Comparison of ENCODE assay signal across 26 cellular contexts in genomic region chr18:39959839-39960238, GRCh38.
DNase-seq lines count a peak whose midpoint lies in the region; ATAC-seq and TF ChIP-seq lines count a peak whose summit lies in the region.
"Had no signal": no experiment of that assay in that cellular context is flagged by ENCODE, and none has a peak within 500 bp of the region (broad histone marks: within the 10 kb centered on the region; RNA-seq: fewer than 3 reads in every experiment).

No MANE protein-coding gene starts in this region.

- no peaks in the 10 kb centered on the region for H3K27me3 Mint-ChIP-seq in natural killer cell (ENCODE audit: low read depth in 2 of 2)
- H3K27me3 Mint-ChIP-seq: activated naive CD8-positive, alpha-beta T cell treated with anti-CD3 and anti-CD28 coated beads for 36 hours had no signal

- no peaks in the 10 kb centered on the region for H3K27me3 ChIP-seq in RWPE2 (ENCODE audit: insufficient read depth, poor library complexity, severe bottlenecking)
- H3K27me3 ChIP-seq: BE2C, right atrium auricular region, upper lobe of left lung had no signal

- DNase-seq in A172 (ENCODE audit: low spot score) (peak; percentile 19), M059J (ENCODE audit: low read depth) (peak; percentile 61), RWPE2 (ENCODE audit: low spot score) (no peak), fibroblast of mammary gland (ENCODE audit: low read depth) (peak; percentile 53), globus pallidus (ENCODE audit: low spot score) (no peak), natural killer cell (no peak), AML-193 (lab: John Stamatoyannopoulos, UW) (no peak)
- DNase-seq: activated CD4-positive, alpha-beta T cell treated with anti-CD3 and anti-CD28 coated beads for 1 hour; activated CD8-positive, alpha-beta T cell treated with anti-CD3 and anti-CD28 coated beads, Interleukin-2, amount 10 ng/mL, durations not matched to agents 7 days and 5 days; activated effector memory CD4-positive, alpha-beta T cell treated with anti-CD3 and anti-CD28 coated beads, Interleukin-2, amount 50 U/mL, for 16 hours; activated naive CD8-positive, alpha-beta T cell treated with anti-CD3 and anti-CD28 coated beads for 36 hours; activated T-cell treated with anti-CD3 and anti-CD28 coated beads for 4 hours; BE2C; DMS53; glutamatergic neuron; kidney; mucosa of descending colon; NCI-H2171; NCI-H524 treated with DMSO at 0.1 percent for 48 hours; stimulated activated CD4-positive, alpha-beta T cell treated with anti-CD3 and anti-CD28 coated beads, Interleukin-2, amount 100 ng/mL, for 48 hours; upper lobe of left lung had no signal

- no peak overlapping the region for H3K27ac Mint-ChIP-seq in natural killer cell
- H3K27ac Mint-ChIP-seq: activated CD8-positive, alpha-beta T cell treated with anti-CD3 and anti-CD28 coated beads, Interleukin-2, amount 10 ng/mL, durations not matched to agents 7 days and 5 days; activated naive CD8-positive, alpha-beta T cell treated with anti-CD3 and anti-CD28 coated beads for 36 hours; T-helper 1 cell treated with Interleukin-12 subunit alpha and Interleukin-12 subunit beta and Interleukin-4 antibody, amounts not matched to agents 30 μg/mL and 1 μg/mL, for 36 hours had no signal

- peak overlapping the region; percentile 88 for H3K27ac ChIP-seq in RWPE2 (ENCODE audit: poor library complexity, severe bottlenecking)
- H3K27ac ChIP-seq: right atrium auricular region, upper lobe of left lung had no signal

- no peak for TF ChIP-seq CTCF in RWPE2 (IDR thresholded peaks at IDR 0.05; ENCODE audit: poor library complexity, severe bottlenecking)
- TF ChIP-seq CTCF in fibroblast of mammary gland (conservative IDR thresholded peaks at IDR 0.05; ENCODE audit: control insufficient read depth, insufficient read depth, low read depth, low read length): no peak
- no peak for TF ChIP-seq CTCF in natural killer cell (IDR thresholded peaks at IDR 0.05)

- no peak overlapping the region for H3K4me3 Mint-ChIP-seq in natural killer cell
- H3K4me3 Mint-ChIP-seq: activated CD8-positive, alpha-beta T cell treated with anti-CD3 and anti-CD28 coated beads, Interleukin-2, amount 10 ng/mL, durations not matched to agents 7 days and 5 days; activated naive CD8-positive, alpha-beta T cell treated with anti-CD3 and anti-CD28 coated beads for 36 hours; nephron; T-helper 1 cell treated with Interleukin-12 subunit alpha and Interleukin-12 subunit beta and Interleukin-4 antibody, amounts not matched to agents 30 μg/mL and 1 μg/mL, for 36 hours had no signal

- peaks cover 10 to 13% of the 10 kb centered on the region in 2 donors for H3K9me3 Mint-ChIP-seq in natural killer cell
- H3K9me3 Mint-ChIP-seq: nephron had no signal

- ATAC-seq in RWPE2 (ENCODE audit: low read depth) (peak; percentile 93), natural killer cell (no peak), GM18498 (IDR thresholded peaks at IDR 0.05; ENCODE audit: unreplicated experiment) (no peak)
- ATAC-seq: activated CD8-positive, alpha-beta T cell treated with anti-CD3 and anti-CD28 coated beads, Interleukin-2, amount 10 ng/mL, durations not matched to agents 7 days and 5 days; mucosa of descending colon had no signal

- intact Hi-C loops in natural killer cell (cut with micrococcal nuclease): no loop called here

- no peaks in the 10 kb centered on the region for H3K4me1 Mint-ChIP-seq in natural killer cell
- H3K4me1 Mint-ChIP-seq: activated naive CD8-positive, alpha-beta T cell treated with anti-CD3 and anti-CD28 coated beads for 36 hours; nephron had no signal

- H3K4me3 ChIP-seq in RWPE2 (ENCODE audit: severe bottlenecking) (no peak overlapping the region), fibroblast of mammary gland (ENCODE audit: control insufficient read depth, low read depth, low read length) (no peak overlapping the region)
- H3K4me3 ChIP-seq: lung, mucosa of descending colon, right atrium auricular region, upper lobe of left lung had no signal

- peaks cover 37% of the 10 kb centered on the region for H3K4me1 ChIP-seq in RWPE2 (ENCODE audit: insufficient read depth, poor library complexity, severe bottlenecking)
- H3K4me1 ChIP-seq: BE2C, right atrium auricular region, upper lobe of left lung had no signal

- no peaks in the 10 kb centered on the region for H3K9me3 ChIP-seq in RWPE2 (ENCODE audit: severe bottlenecking)
- H3K9me3 ChIP-seq: BE2C, mucosa of descending colon, right atrium auricular region, upper lobe of left lung had no signal

- H3K36me3 Mint-ChIP-seq in natural killer cell: peaks cover 2% of the 10 kb centered on the region
- H3K36me3 Mint-ChIP-seq: activated naive CD8-positive, alpha-beta T cell treated with anti-CD3 and anti-CD28 coated beads for 36 hours had no signal

- H3K36me3 ChIP-seq in RWPE2 (ENCODE audit: low read depth): no peaks in the 10 kb centered on the region
- H3K36me3 ChIP-seq: BE2C, right atrium auricular region, upper lobe of left lung had no signal

Comparison
In these comparisons a context has a peak if more than half of its experiments do, and no peak if none do; other contexts are left out.
1. DNase-seq: peak in A172 (single experiment), M059J (single experiment) and fibroblast of mammary gland (single experiment); none in RWPE2 (single experiment), globus pallidus (single experiment), natural killer cell (single experiment) and AML-193 (0 of 2).